1 cellular context compared by ENCODE assay signal in the genomic region with DNA sequence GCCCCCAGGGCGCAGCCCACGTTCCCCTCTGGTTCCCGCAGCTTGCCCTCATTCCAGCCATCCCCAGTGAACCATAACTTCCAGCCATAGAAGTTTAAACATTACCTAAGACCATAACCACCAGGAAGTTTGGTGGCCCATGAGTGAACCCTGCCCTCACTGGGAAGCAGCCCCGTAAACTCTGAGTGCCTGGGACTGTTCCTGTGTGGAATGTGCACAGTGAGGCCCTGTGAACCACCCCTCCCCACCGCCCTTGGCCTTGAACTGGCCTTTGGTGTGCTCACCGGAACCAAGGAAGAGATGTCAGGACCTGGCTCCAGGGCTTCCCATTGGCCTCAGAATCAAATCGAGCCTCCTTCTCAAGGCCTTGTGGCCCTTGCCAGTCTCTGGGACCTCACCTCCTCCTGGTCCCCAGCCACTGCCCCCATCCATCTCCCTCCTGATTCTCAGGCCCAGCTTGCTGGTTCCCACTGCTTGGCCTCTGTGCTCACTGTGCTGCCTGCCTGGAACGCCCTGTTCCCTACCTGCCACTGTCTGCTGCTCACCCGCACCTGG.
TF ChIP-seq lines count a peak whose summit lies in the region.

No MANE protein-coding gene starts in this region.

TF ChIP-seq in HCT116, 20 proteins besides CTCF, POLR2A, EP300 and RAD21 (continued from another document):
- no peak for TF ChIP-seq TCF7L2 (IDR thresholded peaks at IDR 0.05; ENCODE audit: borderline replicate concordance, extremely low read depth, insufficient read depth, insufficient read length)
- no peak for TF ChIP-seq SIN3A (IDR thresholded peaks at IDR 0.05; ENCODE audit: low read depth)
- TF ChIP-seq EGR1 (IDR thresholded peaks at IDR 0.05; ENCODE audit: low read depth): no peak
- TF ChIP-seq, protein P1, sequence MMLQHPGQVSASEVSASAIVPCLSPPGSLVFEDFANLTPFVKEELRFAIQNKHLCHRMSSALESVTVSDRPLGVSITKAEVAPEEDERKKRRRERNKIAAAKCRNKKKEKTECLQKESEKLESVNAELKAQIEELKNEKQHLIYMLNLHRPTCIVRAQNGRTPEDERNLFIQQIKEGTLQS (IDR thresholded peaks at IDR 0.05): no peak
- TF ChIP-seq CEBPB (IDR thresholded peaks at IDR 0.05; ENCODE audit: low read depth): no peak
